In genomic region chr3:101810023-101810415, GRCh38 we compare ENCODE assay signal across 11 cellular contexts. TPM values are rescaled to one million over a fixed set of nuclear protein-coding genes. Genes with fewer than 3 reads are reported as not detected.
DNase-seq lines count a peak whose midpoint lies in the region; TF ChIP-seq lines count a peak whose summit lies in the region.
"Had no signal": no experiment of that assay in that cellular context is flagged by ENCODE, and none has a peak within 500 bp of the region (broad histone marks: within the 10 kb centered on the region; RNA-seq: fewer than 3 reads in every experiment).

No MANE protein-coding gene starts in this region.

- no peaks in the 10 kb centered on the region for H3K27me3 Mint-ChIP-seq in CD14-positive monocyte (ENCODE audit: low read depth in 3 of 3)
- H3K27me3 Mint-ChIP-seq in activated T-helper 1 cell treated with anti-CD3 and anti-CD28 coated beads, Interleukin-12 subunit alpha, Interleukin-12 subunit beta, Interleukin-2, Interleukin-4 antibody, amounts not matched to agents 30 ng/mL and 10 ng/mL and 1 ng/mL, durations not matched to agents 14 hours and 24 hours and 36 hours (ENCODE audit: insufficient read depth): no peaks in the 10 kb centered on the region

- H3K4me3 ChIP-seq in neutrophil (ENCODE audit: low read depth in 1 of 2, low read length in 1 of 2): no peak overlapping the region
- H3K4me3 ChIP-seq: prostate gland had no signal

- H3K4me1 ChIP-seq in neutrophil (ENCODE audit: control insufficient read depth in 1 of 2, insufficient read depth in 1 of 2, low read depth in 1 of 2, low read length in 1 of 2): peaks cover 17 to 18% of the 10 kb centered on the region in 2 experiments
- H3K4me1 ChIP-seq: prostate gland had no signal

- DNase-seq in CD14-positive monocyte (ENCODE audit: low spot score) (no peak), DMS79 (lab: John Stamatoyannopoulos, UW) (peak; percentile 20), ACHN (no peak), 8988T (no peak)
- no peak for DNase-seq in activated T-helper 1 cell treated with anti-CD3 and anti-CD28 coated beads, Interleukin-12 subunit alpha, Interleukin-12 subunit beta, Interleukin-2, Interleukin-4 antibody, amounts not matched to agents 30 ng/mL and 10 ng/mL and 1 ng/mL, durations not matched to agents 14 hours and 24 hours and 36 hours (ENCODE audit: low spot score)
- no peak for DNase-seq in stimulated activated CD4-positive, alpha-beta T cell treated with anti-CD3 and anti-CD28 coated beads, Interleukin-4, amount 100 ng/mL, for 1 hour
- DNase-seq: activated naive CD4-positive, alpha-beta T cell; NCI-H526 treated with DMSO at 0.1 percent for 48 hours; RPMI8226 had no signal

- no peaks in the 10 kb centered on the region for H3K9me3 Mint-ChIP-seq in CD14-positive monocyte
- H3K9me3 Mint-ChIP-seq in activated T-helper 1 cell treated with anti-CD3 and anti-CD28 coated beads, Interleukin-12 subunit alpha, Interleukin-12 subunit beta, Interleukin-2, Interleukin-4 antibody, amounts not matched to agents 30 ng/mL and 10 ng/mL and 1 ng/mL, durations not matched to agents 14 hours and 24 hours and 36 hours: no peaks in the 10 kb centered on the region

- in situ Hi-C loops in ACHN (cut with HindIII; ENCODE audit: low pct_ligation_motif_present, low pct_unique_long_range_greater_than_20kb, low sequenced_read_pairs): loop anchor here (25.0 kb wide), 1 partner anchor 427 kb away; no protein-coding TSS in a partner anchor

- peak overlapping the region; percentile 66 for H3K27ac ChIP-seq in neutrophil
- H3K27ac ChIP-seq: prostate gland had no signal

- no peaks in the 10 kb centered on the region for H3K9me3 ChIP-seq in neutrophil
- H3K9me3 ChIP-seq: prostate gland had no signal

- TF ChIP-seq CTCF in CD14-positive monocyte (IDR thresholded peaks at IDR 0.05) (no peak), neutrophil (IDR thresholded peaks at IDR 0.05) (no peak)

- H3K4me3 Mint-ChIP-seq in CD14-positive monocyte: no peak overlapping the region
- H3K4me3 Mint-ChIP-seq in activated T-helper 1 cell treated with anti-CD3 and anti-CD28 coated beads, Interleukin-12 subunit alpha, Interleukin-12 subunit beta, Interleukin-2, Interleukin-4 antibody, amounts not matched to agents 30 ng/mL and 10 ng/mL and 1 ng/mL, durations not matched to agents 14 hours and 24 hours and 36 hours: no peak overlapping the region

- peaks cover 35 to 49% of the 10 kb centered on the region in 2 donors for H3K36me3 Mint-ChIP-seq in CD14-positive monocyte
- peaks cover 17% of the 10 kb centered on the region for H3K36me3 Mint-ChIP-seq in activated T-helper 1 cell treated with anti-CD3 and anti-CD28 coated beads, Interleukin-12 subunit alpha, Interleukin-12 subunit beta, Interleukin-2, Interleukin-4 antibody, amounts not matched to agents 30 ng/mL and 10 ng/mL and 1 ng/mL, durations not matched to agents 14 hours and 24 hours and 36 hours (ENCODE audit: low read depth)

- peaks cover 17% of the 10 kb centered on the region for H3K36me3 ChIP-seq in neutrophil
- H3K36me3 ChIP-seq: prostate gland had no signal

- no peaks in the 10 kb centered on the region for H3K27me3 ChIP-seq in neutrophil

- peaks cover 24% of the 10 kb centered on the region for H3K4me1 Mint-ChIP-seq in CD14-positive monocyte
- peaks cover 61% of the 10 kb centered on the region for H3K4me1 Mint-ChIP-seq in activated T-helper 1 cell treated with anti-CD3 and anti-CD28 coated beads, Interleukin-12 subunit alpha, Interleukin-12 subunit beta, Interleukin-2, Interleukin-4 antibody, amounts not matched to agents 30 ng/mL and 10 ng/mL and 1 ng/mL, durations not matched to agents 14 hours and 24 hours and 36 hours (ENCODE audit: low read depth)

- intact Hi-C loops in CD14-positive monocyte (cut with micrococcal nuclease): loop anchor here (2.0 to 10.0 kb wide), 4 partner anchors 37 to 415 kb away; partner anchors contain the start of gene NFKBIZ (in 1 of the 2)
- intact Hi-C loops in activated T-helper 1 cell treated with anti-CD3 and anti-CD28 coated beads, Interleukin-12 subunit alpha, Interleukin-12 subunit beta, Interleukin-2, Interleukin-4 antibody, amounts not matched to agents 30 ng/mL and 10 ng/mL and 1 ng/mL, durations not matched to agents 14 hours and 24 hours and 36 hours (cut with micrococcal nuclease): loop anchor here (5.0 kb wide), 2 partner anchors 127 to 177 kb away; no protein-coding TSS in a partner anchor

- H3K27ac Mint-ChIP-seq in CD14-positive monocyte: peak overlapping the region; percentile 61 to 87 (median 79)
- peak overlapping the region; percentile 4 for H3K27ac Mint-ChIP-seq in activated T-helper 1 cell treated with anti-CD3 and anti-CD28 coated beads, Interleukin-12 subunit alpha, Interleukin-12 subunit beta, Interleukin-2, Interleukin-4 antibody, amounts not matched to agents 30 ng/mL and 10 ng/mL and 1 ng/mL, durations not matched to agents 14 hours and 24 hours and 36 hours

RNA-seq across cellular contexts. Expression of gene NXPE3, which starts 31.0 kb away (rescaled TPM):
- polyA plus RNA-seq in CD14-positive monocyte: 10 to 100 TPM; 19.8 to 35.8 TPM
- total RNA-seq in activated T-helper 1 cell treated with anti-CD3 and anti-CD28 coated beads, Interleukin-12 subunit alpha, Interleukin-12 subunit beta, Interleukin-2, Interleukin-4 antibody, amounts not matched to agents 30 ng/mL and 10 ng/mL and 1 ng/mL, durations not matched to agents 14 hours and 24 hours and 36 hours: 17.6 and 17.8 TPM in 2 replicates

RNA-seq across cellular contexts. Expression of gene NFKBIZ, which starts 39.3 kb away (rescaled TPM):
- polyA plus RNA-seq in CD14-positive monocyte: 10 to 100 TPM; 71.0 to 84.9 TPM
- total RNA-seq in activated T-helper 1 cell treated with anti-CD3 and anti-CD28 coated beads, Interleukin-12 subunit alpha, Interleukin-12 subunit beta, Interleukin-2, Interleukin-4 antibody, amounts not matched to agents 30 ng/mL and 10 ng/mL and 1 ng/mL, durations not matched to agents 14 hours and 24 hours and 36 hours: 72.4 and 79.7 TPM in 2 replicates
